8 cellular contexts compared by ENCODE assay signal in genomic region chr9:76996700-76997099, GRCh38. TPM values are rescaled to one million over a fixed set of nuclear protein-coding genes. Genes with fewer than 3 reads are reported as not detected.
A peak's percentile ranks its signal among the peaks of the same experiment; 100 is the strongest.
DNase-seq lines count a peak whose midpoint lies in the region; ATAC-seq and TF ChIP-seq lines count a peak whose summit lies in the region.

No MANE protein-coding gene starts in this region.

- TF ChIP-seq CTCF in ascending aorta (IDR thresholded peaks at IDR 0.05), result peak; percentile 44 to 68 (median 48)

- H3K36me3 ChIP-seq in ascending aorta, result no peaks in the 10 kb centered on the region

- H3K27me3 ChIP-seq in ascending aorta, result no peaks in the 10 kb centered on the region

- no peak overlapping the region for H3K27ac ChIP-seq in ascending aorta

- no peaks in the 10 kb centered on the region for H3K9me3 ChIP-seq in ascending aorta

- DNase-seq in COR-L47 (lab: John Stamatoyannopoulos, UW), result peak; percentile 22
- peak in 1 of 2 donors; percentile 74 for DNase-seq in ascending aorta (ENCODE audit: low spot score in 2 of 2)
- DNase-seq in kidney glomerular epithelial cell (lab: John Stamatoyannopoulos, UW), result peak; percentile 13
- DNase-seq in NCI-H1436 treated with DMSO at 0.1 percent for 48 hours (lab: John Stamatoyannopoulos, UW), result no peak
- DNase-seq in NCI-H1694 treated with DMSO at 0.1 percent for 48 hours (lab: John Stamatoyannopoulos, UW), result no peak

- ATAC-seq in HG03439 (IDR thresholded peaks at IDR 0.05; ENCODE audit: unreplicated experiment) (peak; percentile 71), GM18505 (IDR thresholded peaks at IDR 0.05; ENCODE audit: unreplicated experiment) (no peak), HG03521 (IDR thresholded peaks at IDR 0.05; ENCODE audit: unreplicated experiment) (no peak)

- no peaks in the 10 kb centered on the region for H3K4me1 ChIP-seq in ascending aorta

- TF ChIP-seq POLR2A in GM18505 (IDR thresholded peaks at IDR 0.05; ENCODE audit: borderline replicate concordance, extremely low read depth, insufficient read depth, insufficient read length), result no peak

- H3K4me3 ChIP-seq in ascending aorta, result no peak overlapping the region

- intact Hi-C loops in ascending aorta (cut with DNase I), result loop anchor here (5.0 kb wide), 1 partner anchor 539 kb away; the partner anchor contains the start of gene GCNT1

RNA-seq across cellular contexts. Expression of gene FOXB2, which starts 22.8 kb away (rescaled TPM):
- not detected for total RNA-seq in ascending aorta

Comparison
In these comparisons a context has a peak if more than half of its experiments do, and no peak if none do; other contexts are left out.
1. DNase-seq: peak in COR-L47 (single experiment) and kidney glomerular epithelial cell (single experiment); none in NCI-H1436 treated with DMSO at 0.1 percent for 48 hours (single experiment) and NCI-H1694 treated with DMSO at 0.1 percent for 48 hours (single experiment).